In the genomic region with DNA sequence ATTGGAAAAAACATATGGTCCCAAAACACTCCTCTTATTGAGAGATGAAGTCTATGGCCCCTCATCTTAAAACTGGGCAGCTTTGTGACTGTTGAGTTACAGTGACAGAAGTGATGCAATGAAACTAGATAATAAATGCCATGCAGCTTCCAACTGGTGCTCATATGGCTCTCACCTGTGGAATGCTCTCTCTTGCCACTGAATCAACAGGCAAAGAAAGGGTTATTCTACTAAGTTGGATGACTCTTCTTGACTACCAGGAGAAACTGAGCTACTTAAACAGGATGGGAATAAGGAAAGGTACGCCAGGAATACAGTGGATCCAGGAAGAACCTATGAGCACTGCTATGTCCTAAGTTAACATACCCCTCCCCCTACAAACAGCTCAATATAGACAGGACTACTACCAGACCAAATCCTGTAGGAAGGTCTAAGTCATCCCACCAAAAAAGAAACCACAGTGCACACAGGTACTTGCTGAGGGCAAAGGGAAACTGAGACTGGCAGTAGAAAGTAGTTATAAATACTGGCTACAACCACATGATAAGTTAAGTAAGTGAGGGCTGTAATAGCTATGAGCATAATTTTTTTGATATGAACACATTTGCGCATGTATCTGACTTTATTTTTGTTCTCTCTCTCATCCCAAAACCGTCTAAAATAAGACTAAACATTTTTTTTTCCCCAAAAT, we compare ENCODE assay signal across 22 cellular contexts.
"Had no signal": no experiment of that assay in that cellular context is flagged by ENCODE, and none has a peak within 500 bp of the region (broad histone marks: within the 10 kb centered on the region; RNA-seq: fewer than 3 reads in every experiment).

No MANE protein-coding gene starts in this region.

- H3K4me1 ChIP-seq: esophagus muscularis mucosa, left lung, sigmoid colon, spleen, suprapubic skin had no signal

- H3K27me3 ChIP-seq: esophagus muscularis mucosa, left lung, ovary, sigmoid colon, spleen, suprapubic skin had no signal

- H3K4me3 ChIP-seq: coronary artery, esophagus muscularis mucosa, left lung, mucosa of descending colon, ovary, sigmoid colon, spleen, suprapubic skin had no signal

- H3K9me3 ChIP-seq: esophagus muscularis mucosa, mucosa of descending colon, ovary, spleen had no signal

- H3K4me3 Mint-ChIP-seq: activated CD8-positive, alpha-beta T cell treated with anti-CD3 and anti-CD28 coated beads for 36 hours; activated naive CD8-positive, alpha-beta T cell treated with anti-CD3 and anti-CD28 coated beads, Interleukin-2, amount 10 ng/mL, durations not matched to agents 7 days and 5 days; brain; central memory CD8-positive, alpha-beta T cell; naive thymus-derived CD4-positive, alpha-beta T cell; stimulated activated naive CD8-positive, alpha-beta T cell treated with anti-CD3 and anti-CD28 coated beads, Interleukin-15, Interleukin-2, amounts not matched to agents 100 ng/mL and 50 ng/mL, for 24 hours; WTC11 had no signal

- ATAC-seq: activated CD8-positive, alpha-beta T cell treated with anti-CD3 and anti-CD28 coated beads for 36 hours; left lung; mucosa of descending colon; naive thymus-derived CD4-positive, alpha-beta T cell; WTC11 had no signal

- DNase-seq: activated CD4-positive, alpha-beta T cell treated with anti-CD3 and anti-CD28 coated beads for 4 hours; activated CD8-positive, alpha-beta T cell treated with anti-CD3 and anti-CD28 coated beads for 36 hours; activated gamma-delta T cell; activated naive CD8-positive, alpha-beta T cell treated with anti-CD3 and anti-CD28 coated beads, Interleukin-2, amount 10 ng/mL, durations not matched to agents 7 days and 5 days; activated T-cell treated with anti-CD3 and anti-CD28 coated beads, Interleukin-2, amount 50 U/mL, for 48 hours; hippocampal formation; kidney; left lung; mammary epithelial cell; mucosa of descending colon; naive thymus-derived CD4-positive, alpha-beta T cell; ovary; sigmoid colon; spleen; trophoblast cell had no signal

- H3K27me3 Mint-ChIP-seq: activated CD8-positive, alpha-beta T cell treated with anti-CD3 and anti-CD28 coated beads for 36 hours; brain; central memory CD8-positive, alpha-beta T cell; stimulated activated naive CD8-positive, alpha-beta T cell treated with anti-CD3 and anti-CD28 coated beads, Interleukin-15, Interleukin-2, amounts not matched to agents 100 ng/mL and 50 ng/mL, for 24 hours had no signal

- H3K27ac Mint-ChIP-seq: activated CD8-positive, alpha-beta T cell treated with anti-CD3 and anti-CD28 coated beads for 36 hours; activated naive CD8-positive, alpha-beta T cell treated with anti-CD3 and anti-CD28 coated beads, Interleukin-2, amount 10 ng/mL, durations not matched to agents 7 days and 5 days; brain; naive thymus-derived CD4-positive, alpha-beta T cell; stimulated activated naive CD8-positive, alpha-beta T cell treated with anti-CD3 and anti-CD28 coated beads, Interleukin-15, Interleukin-2, amounts not matched to agents 100 ng/mL and 50 ng/mL, for 24 hours; WTC11 had no signal

- H3K36me3 ChIP-seq: esophagus muscularis mucosa, left lung, ovary, sigmoid colon, spleen, suprapubic skin had no signal

- H3K27ac ChIP-seq: coronary artery, esophagus muscularis mucosa, left lung, ovary, sigmoid colon, spleen, suprapubic skin had no signal

- H3K4me1 Mint-ChIP-seq: brain; central memory CD8-positive, alpha-beta T cell; naive thymus-derived CD4-positive, alpha-beta T cell had no signal
